Comparison of ENCODE assay signal across 13 cellular contexts in genomic region chr6:131858765-131859490, GRCh38. TPM values are rescaled to one million over a fixed set of nuclear protein-coding genes. Genes with fewer than 3 reads are reported as not detected.
DNase-seq lines count a peak whose midpoint lies in the region; ATAC-seq and TF ChIP-seq lines count a peak whose summit lies in the region.
"Had no signal": no experiment of that assay in that cellular context is flagged by ENCODE, and none has a peak within 500 bp of the region (broad histone marks: within the 10 kb centered on the region; RNA-seq: fewer than 3 reads in every experiment).

No MANE protein-coding gene starts in this region.

- no peaks in the 10 kb centered on the region for H3K36me3 Mint-ChIP-seq in activated CD4-positive, alpha-beta T cell treated with anti-CD3 and anti-CD28 coated beads, Interleukin-2, amount 10 ng/mL, durations not matched to agents 24 days and 14 days (ENCODE audit: low read depth)
- no peaks in the 10 kb centered on the region for H3K36me3 Mint-ChIP-seq in activated CD4-positive, alpha-beta T cell treated with anti-CD3 and anti-CD28 coated beads for 36 hours (ENCODE audit: low read depth)
- H3K36me3 Mint-ChIP-seq: naive B cell had no signal

- H3K27ac ChIP-seq in esophagus squamous epithelium (no peak overlapping the region), ascending aorta (no peak overlapping the region)
- H3K27ac ChIP-seq: cardiac muscle cell, transverse colon had no signal

- H3K4me3 ChIP-seq in kidney epithelial cell (ENCODE audit: low read depth, low read length): no peak overlapping the region
- no peak overlapping the region for H3K4me3 ChIP-seq in esophagus squamous epithelium
- H3K4me3 ChIP-seq in ascending aorta: no peak overlapping the region
- H3K4me3 ChIP-seq: cardiac muscle cell, transverse colon had no signal

- H3K9me3 Mint-ChIP-seq in activated CD4-positive, alpha-beta T cell treated with anti-CD3 and anti-CD28 coated beads, Interleukin-2, amount 10 ng/mL, durations not matched to agents 24 days and 14 days: no peaks in the 10 kb centered on the region
- H3K9me3 Mint-ChIP-seq in activated CD4-positive, alpha-beta T cell treated with anti-CD3 and anti-CD28 coated beads for 36 hours (ENCODE audit: low read depth): no peaks in the 10 kb centered on the region

- POLR2A ChIA-PET in activated CD4-positive, alpha-beta T cell treated with anti-CD3 and anti-CD28 coated beads for 36 hours (lab: Charles Lee): no interaction called here

- H3K4me1 ChIP-seq in esophagus squamous epithelium: peaks cover 0 to 10% (median 0%) of the 10 kb centered on the region in 3 donors
- H3K4me1 ChIP-seq in ascending aorta: peaks cover 0 to 7% of the 10 kb centered on the region in 2 donors

- intact Hi-C loops in activated CD4-positive, alpha-beta T cell treated with anti-CD3 and anti-CD28 coated beads, Interleukin-2, amount 10 ng/mL, durations not matched to agents 24 days and 14 days (cut with micrococcal nuclease): no loop called here
- intact Hi-C loops in activated CD4-positive, alpha-beta T cell treated with anti-CD3 and anti-CD28 coated beads for 36 hours (cut with DNase I, micrococcal nuclease): loop anchor here in 1 of 2 experiments (5.0 kb wide), 1 partner anchor 1702 kb away; no protein-coding TSS in a partner anchor
- intact Hi-C loops in esophagus squamous epithelium (cut with DNase I): no loop called here
- intact Hi-C loops in ascending aorta (cut with DNase I): no loop called here

- H3K27me3 Mint-ChIP-seq in activated CD4-positive, alpha-beta T cell treated with anti-CD3 and anti-CD28 coated beads, Interleukin-2, amount 10 ng/mL, durations not matched to agents 24 days and 14 days: peaks cover 2% of the 10 kb centered on the region
- peaks cover 19% of the 10 kb centered on the region for H3K27me3 Mint-ChIP-seq in activated CD4-positive, alpha-beta T cell treated with anti-CD3 and anti-CD28 coated beads for 36 hours

- ATAC-seq in activated CD4-positive, alpha-beta T cell treated with anti-CD3 and anti-CD28 coated beads for 36 hours: no peak
- ATAC-seq in GM19455 (IDR thresholded peaks at IDR 0.05; ENCODE audit: unreplicated experiment): no peak

- no peak overlapping the region for H3K4me3 Mint-ChIP-seq in activated CD4-positive, alpha-beta T cell treated with anti-CD3 and anti-CD28 coated beads, Interleukin-2, amount 10 ng/mL, durations not matched to agents 24 days and 14 days
- H3K4me3 Mint-ChIP-seq in activated CD4-positive, alpha-beta T cell treated with anti-CD3 and anti-CD28 coated beads for 36 hours: no peak overlapping the region
- H3K4me3 Mint-ChIP-seq: naive B cell had no signal

- H3K4me1 Mint-ChIP-seq in activated CD4-positive, alpha-beta T cell treated with anti-CD3 and anti-CD28 coated beads, Interleukin-2, amount 10 ng/mL, durations not matched to agents 24 days and 14 days: no peaks in the 10 kb centered on the region
- H3K4me1 Mint-ChIP-seq in activated CD4-positive, alpha-beta T cell treated with anti-CD3 and anti-CD28 coated beads for 36 hours: no peaks in the 10 kb centered on the region
- H3K4me1 Mint-ChIP-seq: naive B cell had no signal

- H3K36me3 ChIP-seq in kidney epithelial cell (ENCODE audit: control insufficient read depth, insufficient read depth, low read length) (no peaks in the 10 kb centered on the region), esophagus squamous epithelium (no peaks in the 10 kb centered on the region), ascending aorta (peaks cover 5 to 12% of the 10 kb centered on the region in 2 donors)
- H3K36me3 ChIP-seq: cardiac muscle cell, transverse colon had no signal

- WGBS in esophagus squamous epithelium, 2 donors: 58 to 62% methylated on average over 5 of the region's 5 CpGs

- DNase-seq in activated CD4-positive, alpha-beta T cell treated with anti-CD3 and anti-CD28 coated beads, Interleukin-2, amount 10 ng/mL, durations not matched to agents 24 days and 14 days: peak; percentile 19
- no peak for DNase-seq in activated CD4-positive, alpha-beta T cell treated with anti-CD3 and anti-CD28 coated beads for 36 hours
- DNase-seq in astrocyte of the hippocampus (ENCODE audit: low read depth, low spot score) (peak; percentile 56), kidney epithelial cell (ENCODE audit: low read depth) (peak; percentile 37), esophagus squamous epithelium (lab: John Stamatoyannopoulos, UW) (no peak), ascending aorta (ENCODE audit: low spot score in 2 of 2) (no peak)
- DNase-seq in stimulated activated CD4-positive, alpha-beta T cell treated with anti-CD3 and anti-CD28 coated beads, Interleukin-12 subunit alpha, Interleukin-12 subunit beta, amount 100 ng/mL, for 4 hours: no peak
- DNase-seq: naive B cell, NCI-H2029, SW 1271, transverse colon had no signal

- CTCF ChIA-PET in activated CD4-positive, alpha-beta T cell treated with anti-CD3 and anti-CD28 coated beads for 36 hours (lab: Charles Lee): interaction anchor here (0.6 to 0.7 kb wide), 2 partner anchors 421 to 612 kb away, joined by 3 to 5 read pairs; no protein-coding TSS in a partner anchor

- no peaks in the 10 kb centered on the region for H3K27me3 ChIP-seq in kidney epithelial cell (ENCODE audit: control insufficient read depth, insufficient read depth, low read length)
- no peaks in the 10 kb centered on the region for H3K27me3 ChIP-seq in esophagus squamous epithelium
- no peaks in the 10 kb centered on the region for H3K27me3 ChIP-seq in ascending aorta
- H3K27me3 ChIP-seq: cardiac muscle cell, transverse colon had no signal

- no peak overlapping the region for H3K27ac Mint-ChIP-seq in activated CD4-positive, alpha-beta T cell treated with anti-CD3 and anti-CD28 coated beads, Interleukin-2, amount 10 ng/mL, durations not matched to agents 24 days and 14 days
- no peak overlapping the region for H3K27ac Mint-ChIP-seq in activated CD4-positive, alpha-beta T cell treated with anti-CD3 and anti-CD28 coated beads for 36 hours
- H3K27ac Mint-ChIP-seq: naive B cell had no signal

- TF ChIP-seq POLR2A in esophagus squamous epithelium (IDR thresholded peaks at IDR 0.05): no peak

- TF ChIP-seq CTCF in kidney epithelial cell (IDR thresholded peaks at IDR 0.05; ENCODE audit: insufficient read depth, low read length, poor library complexity, severe bottlenecking): no peak
- TF ChIP-seq CTCF in esophagus squamous epithelium (IDR thresholded peaks at IDR 0.05): no peak
- TF ChIP-seq CTCF in ascending aorta (IDR thresholded peaks at IDR 0.05): no peak

- no peaks in the 10 kb centered on the region for H3K9me3 ChIP-seq in esophagus squamous epithelium
- H3K9me3 ChIP-seq in ascending aorta: no peaks in the 10 kb centered on the region
- H3K9me3 ChIP-seq: transverse colon had no signal

RNA-seq across cellular contexts. Expression of gene ENPP1, which starts 51.1 kb away (rescaled TPM):
- 0.58 and 0.66 TPM in 2 replicates for total RNA-seq in activated CD4-positive, alpha-beta T cell treated with anti-CD3 and anti-CD28 coated beads, Interleukin-2, amount 10 ng/mL, durations not matched to agents 24 days and 14 days
- total RNA-seq in activated CD4-positive, alpha-beta T cell treated with anti-CD3 and anti-CD28 coated beads for 36 hours: under 1 TPM; 0.23 to 0.42 TPM
- total RNA-seq in kidney epithelial cell (1.2 and 1.3 TPM in 2 replicates), esophagus squamous epithelium (10 to 100 TPM in 1 of 4 donors, 1 to 10 TPM in 2, under 1 TPM in 1; 0.76 to 12.6 (median 3.2) TPM), ascending aorta (4.5 TPM)

Comparison
In these comparisons a context has a peak if more than half of its experiments do, and no peak if none do; other contexts are left out.
1. DNase-seq: peak in activated CD4-positive, alpha-beta T cell treated with anti-CD3 and anti-CD28 coated beads, Interleukin-2, amount 10 ng/mL, durations not matched to agents 24 days and 14 days (single experiment), astrocyte of the hippocampus (single experiment) and kidney epithelial cell (single experiment); none in activated CD4-positive, alpha-beta T cell treated with anti-CD3 and anti-CD28 coated beads for 36 hours (single experiment), esophagus squamous epithelium (single experiment), ascending aorta (0 of 2) and stimulated activated CD4-positive, alpha-beta T cell treated with anti-CD3 and anti-CD28 coated beads, Interleukin-12 subunit alpha, Interleukin-12 subunit beta, amount 100 ng/mL, for 4 hours (single experiment).